In genomic region chr10:78657622-78658165, GRCh38 we compare ENCODE assay signal across 8 cellular contexts.
DNase-seq lines count a peak whose midpoint lies in the region; ATAC-seq, FAIRE-seq and TF ChIP-seq lines count a peak whose summit lies in the region.

No MANE protein-coding gene starts in this region.

- CTCF ChIA-PET in activated CD8-positive, alpha-beta T cell treated with anti-CD3 and anti-CD28 coated beads, Interleukin-2, amount 10 ng/mL, durations not matched to agents 7 days and 5 days (lab: Charles Lee): interaction anchor here (0.7 to 3.3 kb wide), 16 partner anchors 8 to 615 kb away, joined by 3 to 25 read pairs (median 4); no protein-coding TSS in a partner anchor
- CTCF ChIA-PET in H1 (lab: Charles Lee; ENCODE audit: partially characterized antibody): interaction anchor here (0.6 to 3.2 kb wide), 40 partner anchors 8 to 651 kb away, joined by 3 to 11 read pairs (median 4); no protein-coding TSS in a partner anchor

- H3K9me3 Mint-ChIP-seq in HFFc6: no peaks in the 10 kb centered on the region
- no peaks in the 10 kb centered on the region for H3K9me3 Mint-ChIP-seq in activated CD8-positive, alpha-beta T cell treated with anti-CD3 and anti-CD28 coated beads, Interleukin-2, amount 10 ng/mL, durations not matched to agents 7 days and 5 days (ENCODE audit: insufficient read depth)

- H4K91ac ChIP-seq in H1 (replicated peaks; ENCODE audit: insufficient read length, low read length) (no peak overlapping the region), mesenchymal stem cell (ENCODE audit: low read length) (no peak overlapping the region)

- H2BK120ac ChIP-seq in H1 (replicated peaks; ENCODE audit: low read depth, low read length) (no peak overlapping the region), mesenchymal stem cell (ENCODE audit: low read depth, low read length) (no peak overlapping the region)

- no peaks in the 10 kb centered on the region for H3K79me2 ChIP-seq in H1 (ENCODE audit: control insufficient read depth in 1 of 2, insufficient read depth in 2 of 2, low read length in 2 of 2)

- H2BK15ac ChIP-seq in H1 (ENCODE audit: low read length): no peak overlapping the region
- no peak overlapping the region for H2BK15ac ChIP-seq in mesenchymal stem cell (ENCODE audit: low read depth, poor library complexity, severe bottlenecking)

- no peaks in the 10 kb centered on the region for H3K4me1 Mint-ChIP-seq in HFFc6 (ENCODE audit: low read depth)
- no peaks in the 10 kb centered on the region for H3K4me1 Mint-ChIP-seq in activated CD8-positive, alpha-beta T cell treated with anti-CD3 and anti-CD28 coated beads, Interleukin-2, amount 10 ng/mL, durations not matched to agents 7 days and 5 days (ENCODE audit: low read depth)

- no peak overlapping the region for H3K18ac ChIP-seq in H1 (ENCODE audit: extremely low read depth, low read length)
- no peak overlapping the region for H3K18ac ChIP-seq in mesenchymal stem cell (ENCODE audit: low read depth in 1 of 2, low read length in 2 of 2)

- H3K9ac ChIP-seq in H1 (replicated peaks in 1 of 4; ENCODE audit: extremely low read depth in 1 of 4, low read depth in 3 of 4, low read length in 3 of 4): no peak overlapping the region
- H3K9ac ChIP-seq in mesenchymal stem cell (ENCODE audit: low read length): no peak overlapping the region

- H4K5ac ChIP-seq in H1 (ENCODE audit: insufficient read length, low read depth, low read length): no peak overlapping the region

- no peak overlapping the region for H2BK20ac ChIP-seq in H1 (ENCODE audit: low read length)

- TF ChIP-seq EP300 in H1 (IDR thresholded peaks at IDR 0.05; ENCODE audit: borderline replicate concordance in 1 of 2, low read depth in 2 of 2, low read length in 2 of 2): no peak

- no peaks in the 10 kb centered on the region for H3K79me1 ChIP-seq in H1 (ENCODE audit: low read depth, low read length)
- H3K79me1 ChIP-seq in mesenchymal stem cell (replicated peaks; ENCODE audit: low read length, poor library complexity, severe bottlenecking): no peaks in the 10 kb centered on the region

- H3K27me3 ChIP-seq in H1 (replicated peaks in 1 of 4; ENCODE audit: control insufficient read depth in 3 of 4, extremely low read depth in 1 of 4, insufficient read depth in 3 of 4, low read length in 3 of 4): no peaks in the 10 kb centered on the region
- H3K27me3 ChIP-seq in mesenchymal stem cell (ENCODE audit: control insufficient read depth in 1 of 2, insufficient read depth in 1 of 2, low read length in 2 of 2): peaks cover 0 to 3% of the 10 kb centered on the region in 2 experiments

- peak; percentile 82 for ATAC-seq in activated CD8-positive, alpha-beta T cell treated with anti-CD3 and anti-CD28 coated beads, Interleukin-2, amount 10 ng/mL, durations not matched to agents 7 days and 5 days
- ATAC-seq in HG02852 (IDR thresholded peaks at IDR 0.05; ENCODE audit: unreplicated experiment): no peak

- no peak for TF ChIP-seq POLR2A in H1 (IDR thresholded peaks at IDR 0.05; ENCODE audit: control extremely low read depth in 1 of 2, low read depth in 2 of 2, low read length in 2 of 2)

- H2BK12ac ChIP-seq in H1 (ENCODE audit: low read depth, low read length) (no peak overlapping the region), mesenchymal stem cell (ENCODE audit: low read length in 2 of 2) (no peak overlapping the region)

- no peak overlapping the region for H3K23ac ChIP-seq in H1 (ENCODE audit: insufficient read length)
- H3K23ac ChIP-seq in mesenchymal stem cell (ENCODE audit: low read length in 2 of 2): no peak overlapping the region

- H4K20me1 ChIP-seq in H1 (replicated peaks in 1 of 2; ENCODE audit: control insufficient read depth in 1 of 2, insufficient read depth in 2 of 2, low read length in 2 of 2): no peaks in the 10 kb centered on the region

- H3K4me3 Mint-ChIP-seq in HFFc6: no peak overlapping the region
- H3K4me3 Mint-ChIP-seq in activated CD8-positive, alpha-beta T cell treated with anti-CD3 and anti-CD28 coated beads, Interleukin-2, amount 10 ng/mL, durations not matched to agents 7 days and 5 days: no peak overlapping the region

- DNase-seq in D341Med (ENCODE audit: low spot score): peak; percentile 77
- DNase-seq in HFFc6: peak; percentile 33
- DNase-seq in NCI-H748 treated with DMSO at 0.1 percent for 48 hours (lab: John Stamatoyannopoulos, UW): peak; percentile 65
- peak; percentile 81 for DNase-seq in activated CD8-positive, alpha-beta T cell treated with anti-CD3 and anti-CD28 coated beads, Interleukin-2, amount 10 ng/mL, durations not matched to agents 7 days and 5 days
- peak; percentile 17 to 94 for DNase-seq in H1 (ENCODE audit: low read depth in 1 of 2, low spot score in 2 of 2)
- DNase-seq in mesenchymal stem cell: peak; percentile 70
- DNase-seq in stimulated activated CD8-positive, alpha-beta memory T cell treated with anti-CD3 and anti-CD28 coated beads, Interleukin-2, amount 100 ng/mL, for 1 hour (ENCODE audit: low read depth in 2 of 2): peak; percentile 11 to 36

- H3K4ac ChIP-seq in H1 (replicated peaks; ENCODE audit: insufficient read length, low read depth, low read length): no peak overlapping the region
- H3K4ac ChIP-seq in mesenchymal stem cell (ENCODE audit: low read depth in 1 of 2, low read length in 2 of 2): no peak overlapping the region

- H3K4me2 ChIP-seq in H1 (ENCODE audit: insufficient read depth in 1 of 2, low read depth in 2 of 2, low read length in 2 of 2) (no peak overlapping the region), mesenchymal stem cell (ENCODE audit: low read length, poor library complexity, severe bottlenecking) (no peak overlapping the region)

- H3K4me1 ChIP-seq in H1 (replicated peaks in 1 of 4; ENCODE audit: control insufficient read depth in 3 of 4, insufficient read depth in 4 of 4, low read length in 3 of 4) (no peaks in the 10 kb centered on the region), mesenchymal stem cell (ENCODE audit: control insufficient read depth, insufficient read depth, low read depth, low read length) (peaks cover 3% of the 10 kb centered on the region)

- H3K27me3 Mint-ChIP-seq in HFFc6 (ENCODE audit: insufficient read depth): peaks cover 14% of the 10 kb centered on the region
- peaks cover 9% of the 10 kb centered on the region for H3K27me3 Mint-ChIP-seq in activated CD8-positive, alpha-beta T cell treated with anti-CD3 and anti-CD28 coated beads, Interleukin-2, amount 10 ng/mL, durations not matched to agents 7 days and 5 days (ENCODE audit: low read depth)

- H2AK5ac ChIP-seq in H1 (ENCODE audit: low read depth, low read length) (no peak overlapping the region), mesenchymal stem cell (ENCODE audit: low read length, severe bottlenecking) (no peak overlapping the region)

- H3K27ac ChIP-seq in H1 (ENCODE audit: low read depth, low read length) (no peak overlapping the region), mesenchymal stem cell (ENCODE audit: low read length, poor library complexity, severe bottlenecking) (no peak overlapping the region)

- no peak overlapping the region for H3K27ac Mint-ChIP-seq in HFFc6
- no peak overlapping the region for H3K27ac Mint-ChIP-seq in activated CD8-positive, alpha-beta T cell treated with anti-CD3 and anti-CD28 coated beads, Interleukin-2, amount 10 ng/mL, durations not matched to agents 7 days and 5 days

- no peaks in the 10 kb centered on the region for H3K36me3 Mint-ChIP-seq in HFFc6 (ENCODE audit: low read depth)
- H3K36me3 Mint-ChIP-seq in activated CD8-positive, alpha-beta T cell treated with anti-CD3 and anti-CD28 coated beads, Interleukin-2, amount 10 ng/mL, durations not matched to agents 7 days and 5 days (ENCODE audit: low read depth): no peaks in the 10 kb centered on the region

- H3K4me3 ChIP-seq in H1 (ENCODE audit: extremely low read depth in 1 of 4, insufficient read depth in 2 of 4, low read depth in 3 of 4, low read length in 4 of 4): no peak overlapping the region
- no peak overlapping the region for H3K4me3 ChIP-seq in mesenchymal stem cell (ENCODE audit: insufficient read depth in 1 of 2, low read depth in 1 of 2, low read length in 2 of 2)

- peak; percentile 88 to 90 for TF ChIP-seq RAD21 in H1 (IDR thresholded peaks at IDR 0.05 in 1 of 2, conservative IDR thresholded peaks at IDR 0.05 in 1 of 2; ENCODE audit: low read depth in 2 of 2, low read length in 2 of 2)

- no peaks in the 10 kb centered on the region for H3K23me2 ChIP-seq in H1 (ENCODE audit: low read depth, low read length)

- TF ChIP-seq CTCF in HFFc6 (IDR thresholded peaks at IDR 0.05) (peak; percentile 87), H1 (IDR thresholded peaks at IDR 0.05; ENCODE audit: control extremely low read depth in 1 of 3, insufficient read depth in 1 of 3, low read depth in 1 of 3, low read length in 3 of 3) (peak; percentile 83 to 92 (median 86))

- peak; percentile 66 for FAIRE-seq in H1 (lab: Jason Lieb, UNC)

- H2BK5ac ChIP-seq in H1 (ENCODE audit: low read depth, low read length): no peak overlapping the region
- H2BK5ac ChIP-seq in mesenchymal stem cell (ENCODE audit: low read depth, low read length, poor library complexity, severe bottlenecking): no peak overlapping the region

- POLR2A ChIA-PET in activated CD8-positive, alpha-beta T cell treated with anti-CD3 and anti-CD28 coated beads, Interleukin-2, amount 10 ng/mL, durations not matched to agents 7 days and 5 days (lab: Charles Lee): interaction anchor here (0.9 kb wide), 1 partner anchor 623 kb away, joined by 3 read pairs; no protein-coding TSS in a partner anchor
- POLR2A ChIA-PET in H1 (lab: Charles Lee; ENCODE audit: partially characterized antibody): interaction anchor here (0.6 kb wide), 1 partner anchor 379 kb away, joined by 3 read pairs; no protein-coding TSS in a partner anchor

- no peak overlapping the region for H3K14ac ChIP-seq in H1 (ENCODE audit: insufficient read length)
- no peak overlapping the region for H3K14ac ChIP-seq in mesenchymal stem cell (ENCODE audit: low read length in 2 of 2)

- H3K9me3 ChIP-seq in H1 (ENCODE audit: insufficient read depth in 2 of 2, low read depth in 1 of 2, low read length in 1 of 2) (no peaks in the 10 kb centered on the region), mesenchymal stem cell (ENCODE audit: control insufficient read depth, low read length) (no peaks in the 10 kb centered on the region)

- H3K56ac ChIP-seq in H1 (replicated peaks; ENCODE audit: insufficient read length, low read depth, low read length): no peak overlapping the region

- H2AFZ ChIP-seq in H1 (ENCODE audit: low read length) (no peak overlapping the region), mesenchymal stem cell (ENCODE audit: low read depth, low read length) (no peak overlapping the region)

- H4K8ac ChIP-seq in H1 (ENCODE audit: extremely low read depth, insufficient read depth, low read length) (no peak overlapping the region), mesenchymal stem cell (ENCODE audit: low read length) (no peak overlapping the region)

- WGBS in H1 (ENCODE audit: extremely low coverage in 1 of 2, insufficient coverage in 1 of 2, insufficient read length in 1 of 2, insufficient replicate concordance in 2 of 2, low coverage in 1 of 2, low lambda C conversion rate in 2 of 2, missing lambda C conversion rate in 1 of 2), 2 experiments: 41% methylated on average over 5 of the region's 5 CpGs; no CpG with 5 or more reads in 1 of the 2 experiments
- 32% methylated on average over 5 of the region's 5 CpGs for WGBS in mesenchymal stem cell

- H3K36me3 ChIP-seq in H1 (ENCODE audit: control insufficient read depth in 2 of 4, insufficient read depth in 4 of 4, low read length in 3 of 4) (no peaks in the 10 kb centered on the region), mesenchymal stem cell (ENCODE audit: control insufficient read depth in 1 of 2, insufficient read depth in 2 of 2, low read depth in 1 of 2, low read length in 2 of 2) (no peaks in the 10 kb centered on the region)

Comparison
In these comparisons a context has a peak if more than half of its experiments do, and no peak if none do; other contexts are left out.
1. DNase-seq: peak in every context shown above with its lines; median percentile 81 in activated CD8-positive, alpha-beta T cell treated with anti-CD3 and anti-CD28 coated beads, Interleukin-2, amount 10 ng/mL, durations not matched to agents 7 days and 5 days; 77 in D341Med; 70 in mesenchymal stem cell; 65 in NCI-H748 treated with DMSO at 0.1 percent for 48 hours; 56 in H1; 33 in HFFc6; 24 in stimulated activated CD8-positive, alpha-beta memory T cell treated with anti-CD3 and anti-CD28 coated beads, Interleukin-2, amount 100 ng/mL, for 1 hour.